ENCODE assay signal across 10 cellular contexts in genomic region chr1:8116892-8117262, GRCh38.
DNase-seq lines count a peak whose midpoint lies in the region; ATAC-seq and TF ChIP-seq lines count a peak whose summit lies in the region.
"Had no signal": no experiment of that assay in that cellular context is flagged by ENCODE, and none has a peak within 500 bp of the region (broad histone marks: within the 10 kb centered on the region; RNA-seq: fewer than 3 reads in every experiment).

No MANE protein-coding gene starts in this region.

- peak overlapping the region; percentile 94 to 96 for H3K27ac ChIP-seq in thoracic aorta

- ATAC-seq in thoracic aorta (ENCODE audit: insufficient number of reproducible peaks, low FRiP score, low read depth): peak; percentile 18
- no peak for ATAC-seq in HG02678 (IDR thresholded peaks at IDR 0.05; ENCODE audit: unreplicated experiment)
- ATAC-seq in HG02884 (IDR thresholded peaks at IDR 0.05; ENCODE audit: unreplicated experiment): no peak

- no peaks in the 10 kb centered on the region for H3K27me3 ChIP-seq in thoracic aorta (replicated peaks; ENCODE audit: insufficient read depth)

- no peaks in the 10 kb centered on the region for H3K9me3 ChIP-seq in thoracic aorta

- peaks cover 6% of the 10 kb centered on the region for H3K27me3 Mint-ChIP-seq in HFFc6 (ENCODE audit: insufficient read depth)

- no peak overlapping the region; the same call in 1 of the 2 replicates for H3K4me3 Mint-ChIP-seq in HFFc6

- H3K9me3 Mint-ChIP-seq in HFFc6: no peaks in the 10 kb centered on the region

- peak overlapping the region; percentile 38 for H3K4me3 ChIP-seq in thoracic aorta

- H3K27ac Mint-ChIP-seq in HFFc6: no peak overlapping the region

- TF ChIP-seq CTCF in HFFc6 (IDR thresholded peaks at IDR 0.05): no peak
- no peak for TF ChIP-seq CTCF in thoracic aorta (IDR thresholded peaks at IDR 0.05)

- peaks cover 45% of the 10 kb centered on the region for H3K4me1 Mint-ChIP-seq in HFFc6 (ENCODE audit: low read depth)

- H3K36me3 ChIP-seq in thoracic aorta: no peaks in the 10 kb centered on the region

- H3K36me3 Mint-ChIP-seq in HFFc6 (ENCODE audit: low read depth): no peaks in the 10 kb centered on the region

- DNase-seq in HFFc6: peak; percentile 30
- peak; percentile 70 for DNase-seq in dermis blood vessel endothelial cell
- peak; percentile 30 to 93 for DNase-seq in lung microvascular endothelial cell (ENCODE audit: low read depth in 2 of 2)
- DNase-seq in thoracic aorta (ENCODE audit: low spot score): no peak
- no peak for DNase-seq in NCI-H2081 treated with DMSO at 0.1 percent for 48 hours (lab: John Stamatoyannopoulos, UW)
- no peak for DNase-seq in cerebellar nuclear complex (lab: John Stamatoyannopoulos, UW)
- DNase-seq: SHP77, small intestine had no signal

- H3K4me1 ChIP-seq in thoracic aorta (ENCODE audit: control insufficient read depth in 1 of 2, low read depth in 2 of 2): peaks cover 50 to 90% of the 10 kb centered on the region in 2 donors

Comparison
In these comparisons a context has a peak if more than half of its experiments do, and no peak if none do; other contexts are left out.
1. DNase-seq: peak in HFFc6 (single experiment), dermis blood vessel endothelial cell (single experiment) and lung microvascular endothelial cell (2 of 2); none in thoracic aorta (single experiment), NCI-H2081 treated with DMSO at 0.1 percent for 48 hours (single experiment) and cerebellar nuclear complex (0 of 2).